8 cellular contexts compared by ENCODE assay signal in the genomic region with DNA sequence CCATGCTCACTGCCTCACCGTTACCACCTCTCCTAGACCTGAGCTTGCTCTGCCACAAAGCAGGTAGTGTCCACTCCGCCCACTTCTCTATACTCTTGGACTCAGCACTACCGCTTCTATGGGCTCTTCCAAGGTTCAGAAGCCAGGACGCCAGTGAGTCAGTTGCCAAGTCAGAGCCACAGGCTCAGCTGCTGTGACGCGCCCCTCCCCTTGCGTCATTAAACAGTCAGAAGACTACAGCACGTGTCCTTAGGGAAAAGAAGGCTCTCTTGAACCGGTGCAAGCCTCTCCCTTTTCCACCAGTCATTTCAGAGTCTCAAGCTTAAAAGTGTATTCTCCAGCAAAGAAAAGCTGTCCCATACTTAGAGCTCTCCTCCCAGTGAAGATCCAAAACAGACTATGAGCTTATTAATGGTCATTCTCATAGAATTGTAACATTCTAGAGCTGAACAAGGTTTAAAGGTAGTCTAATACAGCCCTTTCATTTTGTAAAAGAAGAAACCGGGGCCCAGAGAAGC. TPM values are rescaled to one million over a fixed set of nuclear protein-coding genes. Genes with fewer than 3 reads are reported as not detected.
DNase-seq lines count a peak whose midpoint lies in the region; ATAC-seq, FAIRE-seq and TF ChIP-seq lines count a peak whose summit lies in the region.

No MANE protein-coding gene starts in this region.

- H3K27ac Mint-ChIP-seq in activated B cell treated with CpG ODN at 0.5 μM for 24 hours, result peak overlapping the region; percentile 70

- peak; percentile 27 for ATAC-seq in HG03469 (IDR thresholded peaks at IDR 0.05; ENCODE audit: unreplicated experiment)
- ATAC-seq in activated B cell treated with CpG ODN at 0.5 μM for 24 hours (ENCODE audit: low read depth), result peak; percentile 84

- peak overlapping the region; percentile 74 for H3K4me3 Mint-ChIP-seq in activated B cell treated with CpG ODN at 0.5 μM for 24 hours

- intact Hi-C loops in activated B cell treated with CpG ODN at 0.5 μM for 24 hours (cut with micrococcal nuclease), result loop anchor here (2.0 kb wide), 3 partner anchors 40 to 156 kb away; a partner anchor contains a TSS

- FAIRE-seq in GM19239 (lab: Jason Lieb, UNC), result no peak

- peaks cover 8% of the 10 kb centered on the region for H3K27me3 Mint-ChIP-seq in activated B cell treated with CpG ODN at 0.5 μM for 24 hours

- peaks cover 26% of the 10 kb centered on the region for H3K4me1 Mint-ChIP-seq in activated B cell treated with CpG ODN at 0.5 μM for 24 hours

- POLR2A ChIA-PET in activated B cell treated with CpG ODN at 0.5 μM for 24 hours (lab: Charles Lee), result interaction anchor here (1.3 kb wide), 1 partner anchor 27 kb away, joined by 3 read pairs; no protein-coding TSS in a partner anchor

- DNase-seq in GM19239 (ENCODE audit: insufficient read length, low spot score), result peak; percentile 4
- peak; percentile 36 for DNase-seq in activated B cell treated with CpG ODN at 0.5 μM for 24 hours
- DNase-seq in kidney tubule cell (ENCODE audit: low spot score), result peak; percentile 98
- no peak for DNase-seq in COR-L47 (lab: John Stamatoyannopoulos, UW)
- no peak for DNase-seq in stimulated activated CD4-positive, alpha-beta T cell treated with anti-CD3 and anti-CD28 coated beads, Interleukin-1b, Interleukin-23, amount 100 ng/mL, for 48 hours
- no peak for DNase-seq in effector CD4-positive, alpha-beta T cell
- no peak for DNase-seq in cerebellum (ENCODE audit: low spot score)

- no peaks in the 10 kb centered on the region for H3K36me3 Mint-ChIP-seq in activated B cell treated with CpG ODN at 0.5 μM for 24 hours (ENCODE audit: low read depth)

- CTCF ChIA-PET in activated B cell treated with CpG ODN at 0.5 μM for 24 hours (lab: Charles Lee), result interaction anchor here (1.2 to 1.4 kb wide), 2 partner anchors 40 to 42 kb away, joined by 3 to 5 read pairs; no protein-coding TSS in a partner anchor

- no peaks in the 10 kb centered on the region for H3K9me3 Mint-ChIP-seq in activated B cell treated with CpG ODN at 0.5 μM for 24 hours

- no peak for TF ChIP-seq CTCF in activated B cell treated with CpG ODN at 0.5 μM for 24 hours (IDR thresholded peaks at IDR 0.05)

RNA-seq across cellular contexts. Expression of a gene that starts 41.0 kb away (rescaled TPM):
- total RNA-seq in activated B cell treated with CpG ODN at 0.5 μM for 24 hours (1.1 and 1.5 TPM in 2 replicates), cerebellum (1.6 TPM)

Comparison
In these comparisons a context has a peak if more than half of its experiments do, and no peak if none do; other contexts are left out.
1. DNase-seq: peak in GM19239 (single experiment), activated B cell treated with CpG ODN at 0.5 μM for 24 hours (single experiment) and kidney tubule cell (single experiment); none in COR-L47 (single experiment), stimulated activated CD4-positive, alpha-beta T cell treated with anti-CD3 and anti-CD28 coated beads, Interleukin-1b, Interleukin-23, amount 100 ng/mL, for 48 hours (single experiment), effector CD4-positive, alpha-beta T cell (single experiment) and cerebellum (single experiment).